13 cellular contexts compared by ENCODE assay signal in the genomic region with DNA sequence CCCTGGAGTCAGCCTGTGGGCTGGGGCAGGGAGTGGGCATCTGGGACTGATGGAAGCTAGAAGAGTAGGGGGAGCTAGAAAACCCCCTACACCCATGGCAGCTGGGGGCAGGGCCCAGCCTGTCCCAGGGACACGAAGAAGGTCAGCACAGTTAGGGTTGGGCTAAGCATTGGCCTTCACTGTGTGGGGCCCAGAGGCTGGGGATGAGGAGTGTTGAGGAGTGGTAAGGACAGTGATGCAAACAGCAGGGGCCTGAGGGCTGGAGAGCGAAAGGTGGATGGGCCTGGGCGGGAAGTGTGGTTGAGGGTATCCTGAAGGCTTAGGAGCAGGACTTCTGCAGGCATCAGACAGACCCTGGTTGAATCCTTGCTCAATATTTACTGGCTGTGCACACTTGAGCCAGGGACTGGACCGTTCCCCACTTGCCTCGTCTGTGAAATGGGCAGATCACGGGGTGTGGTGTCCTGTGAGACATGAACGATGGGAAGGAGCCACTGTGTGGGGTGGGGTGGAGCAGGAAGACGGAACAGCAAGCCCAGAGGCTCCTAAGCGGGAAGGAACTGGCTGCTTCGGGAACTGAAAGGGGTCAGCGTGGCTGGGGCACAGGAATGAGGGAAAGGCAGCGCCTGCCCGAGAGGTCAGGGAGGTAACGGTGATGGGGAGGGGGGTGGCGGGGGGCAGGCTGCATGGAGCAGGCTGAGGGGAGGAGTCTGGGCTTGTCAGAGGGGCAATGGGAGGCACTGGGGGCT. TPM values are rescaled to one million over a fixed set of nuclear protein-coding genes. Genes with fewer than 3 reads are reported as not detected.
DNase-seq lines count a peak whose midpoint lies in the region; ATAC-seq, FAIRE-seq and TF ChIP-seq lines count a peak whose summit lies in the region.
"Had no signal": no experiment of that assay in that cellular context is flagged by ENCODE, and none has a peak within 500 bp of the region (broad histone marks: within the 10 kb centered on the region; RNA-seq: fewer than 3 reads in every experiment).

No MANE protein-coding gene starts in this region.

- peak overlapping the region; percentile 53; the same call in 1 of the 2 replicates for H3K9ac ChIP-seq in SU-DHL-6 (ENCODE audit: low read length)

- H3F3A ChIP-seq in SU-DHL-6 (ENCODE audit: insufficient read depth) = peaks cover 71% of the 10 kb centered on the region

- H3K27ac ChIP-seq in SU-DHL-6 (ENCODE audit: low read depth, low read length) (peak overlapping the region; percentile 94), right cardiac atrium (ENCODE audit: low read length) (no peak overlapping the region), small intestine (ENCODE audit: low read depth in 1 of 2, low read length in 1 of 2) (peak overlapping the region; percentile 3 to 5)

- no peak overlapping the region for H2AFZ ChIP-seq in SU-DHL-6 (ENCODE audit: low read depth, low read length, severe bottlenecking)

- FAIRE-seq in small intestine (lab: Jason Lieb, UNC) = no peak

- in situ Hi-C loops in KBM-7 (cut with MboI; ENCODE audit: low pct_unique_long_range_greater_than_20kb, low sequenced_read_pairs) = no loop called here

- peaks cover 88% of the 10 kb centered on the region for H3K79me2 ChIP-seq in SU-DHL-6 (ENCODE audit: insufficient read depth, low read length)

- H4K20me1 ChIP-seq in SU-DHL-6 (ENCODE audit: low read depth, low read length) = peaks cover 3% of the 10 kb centered on the region; the same call in 1 of the 2 replicates

- WGBS in right cardiac atrium = 84% methylated on average over 15 of the region's 15 CpGs
- WGBS in small intestine, 3 donors = 81 to 85% (median 81%) methylated on average over 15 of the region's 15 CpGs

- peaks cover 7% of the 10 kb centered on the region for H3K4me1 ChIP-seq in right cardiac atrium (ENCODE audit: control insufficient read depth, insufficient read depth, low read length)
- H3K4me1 ChIP-seq in small intestine (ENCODE audit: control insufficient read depth in 2 of 2, insufficient read depth in 1 of 2, low read depth in 1 of 2, low read length in 1 of 2) = peaks cover 3 to 25% of the 10 kb centered on the region in 2 donors

- H3K4me2 ChIP-seq in SU-DHL-6 (ENCODE audit: low read depth, low read length, poor library complexity, severe bottlenecking) = peak overlapping the region; percentile 78

- no peak for TF ChIP-seq CTCF in GM12865 (IDR thresholded peaks at IDR 0.05; ENCODE audit: insufficient read depth, low read depth, low read length, missing control alignments)
- TF ChIP-seq CTCF in SU-DHL-6 (IDR thresholded peaks at IDR 0.05; ENCODE audit: insufficient read depth, low read length, poor library complexity, severe bottlenecking) = no peak

- intact Hi-C loops in right cardiac atrium (cut with DNase I) = no loop called here

- H3K9me3 ChIP-seq in SU-DHL-6 (ENCODE audit: insufficient read depth, low read length) = no peaks in the 10 kb centered on the region
- no peaks in the 10 kb centered on the region for H3K9me3 ChIP-seq in right cardiac atrium (ENCODE audit: control insufficient read depth, low read length)
- no peaks in the 10 kb centered on the region for H3K9me3 ChIP-seq in small intestine (ENCODE audit: control insufficient read depth, low read depth)

- no peak for DNase-seq in GM12865 (ENCODE audit: low read depth)
- DNase-seq in right cardiac atrium = peak in 2 of 3 donors; percentile 49 to 81
- no peak for DNase-seq in small intestine
- DNase-seq in AG08395 (ENCODE audit: low spot score) = no peak
- DNase-seq in DMS53 (lab: John Stamatoyannopoulos, UW) = no peak
- DNase-seq in KBM-7 = no peak
- DNase-seq in activated CD4-positive, CD25-positive, alpha-beta regulatory T cell treated with anti-CD3 and anti-CD28 coated beads, Interleukin-2, amount 50 U/mL, for 72 hours = no peak
- DNase-seq: activated CD4-positive, alpha-beta memory T cell treated with anti-CD3 and anti-CD28 coated beads for 36 hours; activated naive CD4-positive, alpha-beta T cell treated with Interleukin-2 at 50 U/mL for 16 hours; mammary epithelial cell; NCI-H1105; NCI-H774 had no signal

- H3K36me3 ChIP-seq in SU-DHL-6 (ENCODE audit: low read length) (no peaks in the 10 kb centered on the region), small intestine (ENCODE audit: control insufficient read depth in 2 of 2, insufficient read depth in 2 of 2, low read length in 2 of 2) (peaks cover 0 to 6% of the 10 kb centered on the region in 2 donors)

- peak in 1 of 2 donors; percentile 4 for ATAC-seq in right cardiac atrium

- H3K4me3 ChIP-seq in GM12865 (ENCODE audit: low read depth, low read length) (peak overlapping the region; percentile 52), SU-DHL-6 (ENCODE audit: insufficient read depth, low read length, poor library complexity, severe bottlenecking) (no peak overlapping the region), right cardiac atrium (ENCODE audit: low read length) (no peak overlapping the region), small intestine (ENCODE audit: low read depth in 1 of 2, low read length in 2 of 2) (no peak overlapping the region)

- H3K27me3 ChIP-seq in SU-DHL-6 (ENCODE audit: low read length) (no peaks in the 10 kb centered on the region), right cardiac atrium (ENCODE audit: control insufficient read depth, insufficient read depth) (no peaks in the 10 kb centered on the region), small intestine (ENCODE audit: control insufficient read depth in 2 of 2, insufficient read depth in 2 of 2, low read length in 2 of 2) (no peaks in the 10 kb centered on the region)

- no peaks in the 10 kb centered on the region for H3K9me2 ChIP-seq in SU-DHL-6 (replicated peaks; ENCODE audit: insufficient read depth, low read length)

RNA-seq across cellular contexts. Expression of gene PRKCD, which starts 7.3 kb away (rescaled TPM):
- total RNA-seq in right cardiac atrium = 10 to 100 TPM; 26.2 to 34.4 (median 31.3) TPM
- polyA plus RNA-seq in right cardiac atrium (20.9 TPM), small intestine (100 to 1,000 TPM in 1 of 3 donors, 10 to 100 TPM in 2; 28.9 to 150 (median 99.7) TPM)

RNA-seq across cellular contexts. Expression of gene RFT1, which starts 38.1 kb away (rescaled TPM):
- 10 to 100 TPM; 10.6 to 12.9 (median 12.6) TPM for total RNA-seq in right cardiac atrium
- polyA plus RNA-seq in right cardiac atrium (7.0 TPM), small intestine (10 to 100 TPM in 1 of 3 donors, 1 to 10 TPM in 2; 1.3 to 17.2 (median 1.9) TPM)

Comparison
In these comparisons a context has a peak if more than half of its experiments do, and no peak if none do; other contexts are left out.
1. DNase-seq: peak in right cardiac atrium (2 of 3); none in GM12865 (single experiment), small intestine (single experiment), AG08395 (single experiment), DMS53 (single experiment), KBM-7 (single experiment) and activated CD4-positive, CD25-positive, alpha-beta regulatory T cell treated with anti-CD3 and anti-CD28 coated beads, Interleukin-2, amount 50 U/mL, for 72 hours (single experiment).